Comparison of ENCODE assay signal across 19 cellular contexts in genomic region chr2:144015655-144016245, GRCh38.
DNase-seq lines count a peak whose midpoint lies in the region; ATAC-seq and TF ChIP-seq lines count a peak whose summit lies in the region.
"Had no signal": no experiment of that assay in that cellular context is flagged by ENCODE, and none has a peak within 500 bp of the region (broad histone marks: within the 10 kb centered on the region; RNA-seq: fewer than 3 reads in every experiment).

No MANE protein-coding gene starts in this region.

- no peak for TF ChIP-seq CTCF in left lung (IDR thresholded peaks at IDR 0.05)
- no peak for TF ChIP-seq CTCF in Calu3 (IDR thresholded peaks at IDR 0.05; ENCODE audit: unreplicated experiment)

- DNase-seq in ELR (ENCODE audit: low read depth) (peak; percentile 93), RKO (ENCODE audit: low spot score) (peak; percentile 74), renal cortical epithelial cell (ENCODE audit: low read depth) (peak; percentile 21), left lung (no peak), Calu3 (no peak)
- DNase-seq: activated B cell treated with CpG ODN at 0.5 μM for 24 hours; activated naive CD4-positive, alpha-beta T cell treated with Interleukin-2 at 50 U/mL for 16 hours; CD4-positive, alpha-beta memory T cell; cerebellar nuclear complex; GOT3; KBM-7; NCI-H1417 treated with DMSO at 0.1 percent for 48 hours; NCI-H510A; stimulated activated CD4-positive, alpha-beta T cell treated with anti-CD3 and anti-CD28 coated beads, Interleukin-2, amount 100 ng/mL, for 24 hours; thyroid gland had no signal

- H3K27me3 ChIP-seq in left lung, result no peaks in the 10 kb centered on the region
- H3K27me3 ChIP-seq: thyroid gland had no signal

- H3K9me3 Mint-ChIP-seq in Calu3 (ENCODE audit: low read depth, unreplicated experiment), result peaks cover under 1% of the 10 kb centered on the region
- H3K9me3 Mint-ChIP-seq: activated B cell treated with CpG ODN at 0.5 μM for 24 hours had no signal

- no peak overlapping the region for H3K27ac ChIP-seq in left lung
- H3K27ac ChIP-seq: thyroid gland had no signal

- no peak overlapping the region for H3K4me3 Mint-ChIP-seq in Calu3 (ENCODE audit: low read depth, unreplicated experiment)
- H3K4me3 Mint-ChIP-seq: activated B cell treated with CpG ODN at 0.5 μM for 24 hours; CD4-positive, alpha-beta memory T cell; nephron had no signal

- H3K27me3 Mint-ChIP-seq in Calu3 (ENCODE audit: unreplicated experiment), result no peaks in the 10 kb centered on the region
- H3K27me3 Mint-ChIP-seq: activated B cell treated with CpG ODN at 0.5 μM for 24 hours; CD4-positive, alpha-beta memory T cell had no signal

- no peaks in the 10 kb centered on the region for H3K36me3 ChIP-seq in left lung
- H3K36me3 ChIP-seq: thyroid gland had no signal

- no peaks in the 10 kb centered on the region for H3K9me3 ChIP-seq in left lung
- H3K9me3 ChIP-seq: thyroid gland had no signal

- H3K4me1 ChIP-seq in left lung, result no peaks in the 10 kb centered on the region
- H3K4me1 ChIP-seq: thyroid gland had no signal

- no TSS peak for BruUV-seq in Calu3 (replicated peaks; lab: Mats Ljungman, UMichigan)

- CTCF ChIA-PET in Calu3 (lab: Charles Lee), result interaction anchor here (0.6 kb wide), 2 partner anchors 89 to 487 kb away, joined by 3 read pairs; no protein-coding TSS in a partner anchor

- H3K36me3 Mint-ChIP-seq in Calu3 (ENCODE audit: insufficient read depth, unreplicated experiment), result no peaks in the 10 kb centered on the region

- intact Hi-C loops in left lung (cut with DNase I) (no loop called here), Calu3 (cut with micrococcal nuclease; ENCODE audit: unreplicated experiment) (no loop called here)

- ATAC-seq in esophagus mucosa, result peak; percentile 72
- no peak for ATAC-seq in GM18861 (IDR thresholded peaks at IDR 0.05; ENCODE audit: unreplicated experiment)
- ATAC-seq in left lung, result no peak
- ATAC-seq in GM19351 (IDR thresholded peaks at IDR 0.05; ENCODE audit: unreplicated experiment), result no peak

- no peaks in the 10 kb centered on the region for H3K4me1 Mint-ChIP-seq in Calu3 (ENCODE audit: low read depth, unreplicated experiment)
- H3K4me1 Mint-ChIP-seq: CD4-positive, alpha-beta memory T cell; nephron had no signal

- no peak overlapping the region for H3K4me3 ChIP-seq in left lung
- H3K4me3 ChIP-seq: thyroid gland had no signal

- H3K27ac Mint-ChIP-seq in Calu3 (ENCODE audit: unreplicated experiment), result no peak overlapping the region
- H3K27ac Mint-ChIP-seq: activated B cell treated with CpG ODN at 0.5 μM for 24 hours; CD4-positive, alpha-beta memory T cell had no signal

Comparison
In these comparisons a context has a peak if more than half of its experiments do, and no peak if none do; other contexts are left out.
1. DNase-seq: peak in ELR (single experiment), RKO (single experiment) and renal cortical epithelial cell (single experiment); none in left lung (0 of 2) and Calu3 (single experiment).